In genomic region chr15:31202953-31203352, GRCh38 we compare ENCODE assay signal across 21 cellular contexts.
DNase-seq lines count a peak whose midpoint lies in the region; ATAC-seq lines count a peak whose summit lies in the region.
"Had no signal": no experiment of that assay in that cellular context is flagged by ENCODE, and none has a peak within 500 bp of the region (broad histone marks: within the 10 kb centered on the region; RNA-seq: fewer than 3 reads in every experiment).

No MANE protein-coding gene starts in this region.

- no peaks in the 10 kb centered on the region for H3K27me3 Mint-ChIP-seq in activated T-cell treated with anti-CD3 and anti-CD28 coated beads, Interleukin-2, amount 50 U/mL, for 24 hours
- H3K27me3 Mint-ChIP-seq in T-helper 17 cell, result no peaks in the 10 kb centered on the region
- H3K27me3 Mint-ChIP-seq in naive thymus-derived CD8-positive, alpha-beta T cell, result peaks cover 0 to 2% (median 0%) of the 10 kb centered on the region in 5 donors
- H3K27me3 Mint-ChIP-seq: activated naive CD8-positive, alpha-beta T cell had no signal

- no peaks in the 10 kb centered on the region for H3K9me3 Mint-ChIP-seq in activated T-cell treated with anti-CD3 and anti-CD28 coated beads, Interleukin-2, amount 50 U/mL, for 24 hours
- no peaks in the 10 kb centered on the region for H3K9me3 Mint-ChIP-seq in naive thymus-derived CD8-positive, alpha-beta T cell

- no peak overlapping the region for H3K4me3 Mint-ChIP-seq in activated T-cell treated with anti-CD3 and anti-CD28 coated beads, Interleukin-2, amount 50 U/mL, for 24 hours
- H3K4me3 Mint-ChIP-seq in T-helper 17 cell, result no peak overlapping the region
- peak overlapping the region in 1 of 10 donors; percentile 14 for H3K4me3 Mint-ChIP-seq in naive thymus-derived CD8-positive, alpha-beta T cell
- H3K4me3 Mint-ChIP-seq: activated naive CD8-positive, alpha-beta T cell had no signal

- H3K27ac Mint-ChIP-seq in activated T-cell treated with anti-CD3 and anti-CD28 coated beads, Interleukin-2, amount 50 U/mL, for 24 hours, result no peak overlapping the region
- H3K27ac Mint-ChIP-seq in T-helper 17 cell, result peak overlapping the region; percentile 45
- peak overlapping the region in 7 of 10 donors; percentile 4 to 59 (median 57) for H3K27ac Mint-ChIP-seq in naive thymus-derived CD8-positive, alpha-beta T cell
- H3K27ac Mint-ChIP-seq: activated naive CD8-positive, alpha-beta T cell had no signal

- ATAC-seq in HG02759 (IDR thresholded peaks at IDR 0.05; ENCODE audit: unreplicated experiment), result peak; percentile 47
- peak; percentile 59 for ATAC-seq in T-helper 17 cell
- peak; percentile 49 to 60 for ATAC-seq in naive thymus-derived CD8-positive, alpha-beta T cell
- ATAC-seq: left lung, PC-3 had no signal

- POLR2A ChIA-PET in naive thymus-derived CD8-positive, alpha-beta T cell (lab: Charles Lee), result interaction anchor here (0.6 to 6.3 kb wide), 6 partner anchors 10 to 285 kb away, joined by 3 to 23 read pairs (median 4); partner anchors contain the start of gene KLF13

- H3K9me3 ChIP-seq in T-helper 17 cell (ENCODE audit: control insufficient read depth, low read length, poor library complexity, severe bottlenecking), result no peaks in the 10 kb centered on the region
- H3K9me3 ChIP-seq: left lung had no signal

- peak; percentile 49 for DNase-seq in activated T-cell treated with anti-CD3 and anti-CD28 coated beads, Interleukin-2, amount 50 U/mL, for 24 hours
- DNase-seq in activated T-cell treated with anti-CD3 and anti-CD28 coated beads, Interleukin-2, amount 50 U/mL, for 48 hours, result no peak
- DNase-seq in T-helper 17 cell (no peak), NCI-H2196 treated with DMSO at 0.1 percent for 48 hours (lab: John Stamatoyannopoulos, UW; ENCODE audit: unreplicated experiment) (no peak), retina (no peak), OCI-M2 (lab: John Stamatoyannopoulos, UW; ENCODE audit: unreplicated experiment) (no peak)
- peak in 7 of 10 donors; percentile 18 to 50 (median 35) for DNase-seq in naive thymus-derived CD8-positive, alpha-beta T cell
- DNase-seq: ACHN; activated CD8-positive, alpha-beta memory T cell treated with anti-CD3 and anti-CD28 coated beads, Interleukin-2, amount 50 U/mL, for 4 hours; DMS79; KG1; NCI-H1105 treated with DMSO at 0.1 percent for 48 hours; NCI-H526; PC-3; SIG-M5; stimulated activated CD8-positive, alpha-beta memory T cell treated with anti-CD3 and anti-CD28 coated beads, Interleukin-4, amount 100 ng/mL, for 48 hours; T-helper 2 cell; WERI-Rb-1 had no signal

- no peaks in the 10 kb centered on the region for H3K36me3 Mint-ChIP-seq in activated T-cell treated with anti-CD3 and anti-CD28 coated beads, Interleukin-2, amount 50 U/mL, for 24 hours (ENCODE audit: low read depth)
- no peaks in the 10 kb centered on the region for H3K36me3 Mint-ChIP-seq in T-helper 17 cell (ENCODE audit: low read depth)
- H3K36me3 Mint-ChIP-seq in naive thymus-derived CD8-positive, alpha-beta T cell, result no peaks in the 10 kb centered on the region
- H3K36me3 Mint-ChIP-seq: activated naive CD8-positive, alpha-beta T cell had no signal

- H3K4me1 Mint-ChIP-seq in activated T-cell treated with anti-CD3 and anti-CD28 coated beads, Interleukin-2, amount 50 U/mL, for 24 hours (ENCODE audit: low read depth), result peaks cover 36% of the 10 kb centered on the region
- peaks cover 30% of the 10 kb centered on the region for H3K4me1 Mint-ChIP-seq in T-helper 17 cell
- peaks cover 14 to 50% (median 41%) of the 10 kb centered on the region in 4 donors for H3K4me1 Mint-ChIP-seq in naive thymus-derived CD8-positive, alpha-beta T cell

Comparison
In these comparisons a context has a peak if more than half of its experiments do, and no peak if none do; other contexts are left out.
1. DNase-seq: peak in activated T-cell treated with anti-CD3 and anti-CD28 coated beads, Interleukin-2, amount 50 U/mL, for 24 hours (single experiment) and naive thymus-derived CD8-positive, alpha-beta T cell (7 of 10); none in activated T-cell treated with anti-CD3 and anti-CD28 coated beads, Interleukin-2, amount 50 U/mL, for 48 hours (0 of 2), T-helper 17 cell (0 of 3), NCI-H2196 treated with DMSO at 0.1 percent for 48 hours (single experiment), retina (single experiment) and OCI-M2 (single experiment).
2. Peak in every context shown above with its lines, with median percentiles within 50 percentile points of each other: ATAC-seq.